Comparison of ENCODE assay signal across 12 cellular contexts in genomic region chr14:20331048-20331613, GRCh38. TPM values are rescaled to one million over a fixed set of nuclear protein-coding genes. Genes with fewer than 3 reads are reported as not detected.
A peak's percentile ranks its signal among the peaks of the same experiment; 100 is the strongest.
DNase-seq lines count a peak whose midpoint lies in the region; ATAC-seq and TF ChIP-seq lines count a peak whose summit lies in the region.
"Had no signal": no experiment of that assay in that cellular context is flagged by ENCODE, and none has a peak within 500 bp of the region (broad histone marks: within the 10 kb centered on the region; RNA-seq: fewer than 3 reads in every experiment).

No MANE protein-coding gene starts in this region.

- CTCF ChIA-PET in CD4-positive, alpha-beta T cell (lab: Charles Lee), result interaction anchor here (0.9 to 1.4 kb wide), 2 partner anchors 10 to 279 kb away, joined by 3 read pairs; no protein-coding TSS in a partner anchor
- CTCF ChIA-PET in HEK293 (lab: Yijun Ruan, JAX), result interaction anchor here (0.6 to 1.4 kb wide), 2 partner anchors 10 to 25 kb away, joined by 4 to 5 read pairs; no protein-coding TSS in a partner anchor

- peaks cover 17% of the 10 kb centered on the region for H3K36me3 Mint-ChIP-seq in CD4-positive, alpha-beta T cell (ENCODE audit: low read depth)
- peaks cover 67% of the 10 kb centered on the region for H3K36me3 Mint-ChIP-seq in activated T-helper 17 cell treated with anti-CD3 and anti-CD28 coated beads, Interleukin-2, amount 50 U/mL, for 72 hours (ENCODE audit: low read depth)
- H3K36me3 Mint-ChIP-seq in memory B cell, result peaks cover 3% of the 10 kb centered on the region

- POLR2A ChIA-PET in CD4-positive, alpha-beta T cell (lab: Charles Lee), result interaction anchor here (1.4 kb wide), 1 partner anchor 353 kb away, joined by 4 read pairs; the partner anchor contains the start of gene RNASE4
- POLR2A ChIA-PET in HEK293 (lab: Yijun Ruan, JAX), result interaction anchor here (3.7 kb wide), 1 partner anchor 11 kb away, joined by 57 read pairs; the partner anchor contains the start of gene PARP2

- H3K4me3 ChIP-seq in HEK293 (ENCODE audit: low read depth, low read length), result no peak overlapping the region
- H3K4me3 ChIP-seq: suprapubic skin had no signal

- H3K27ac Mint-ChIP-seq in CD4-positive, alpha-beta T cell, result peak overlapping the region; percentile 38
- peak overlapping the region; percentile 50 for H3K27ac Mint-ChIP-seq in activated T-helper 17 cell treated with anti-CD3 and anti-CD28 coated beads, Interleukin-2, amount 50 U/mL, for 72 hours
- peak overlapping the region; percentile 41 for H3K27ac Mint-ChIP-seq in memory B cell

- H3K27me3 ChIP-seq in CD4-positive, alpha-beta T cell (ENCODE audit: control insufficient read depth, insufficient read depth, low read length), result no peaks in the 10 kb centered on the region
- H3K27me3 ChIP-seq: suprapubic skin had no signal

- no peaks in the 10 kb centered on the region for H3K9me3 Mint-ChIP-seq in CD4-positive, alpha-beta T cell
- H3K9me3 Mint-ChIP-seq in activated T-helper 17 cell treated with anti-CD3 and anti-CD28 coated beads, Interleukin-2, amount 50 U/mL, for 72 hours, result no peaks in the 10 kb centered on the region
- H3K9me3 Mint-ChIP-seq in memory B cell, result no peaks in the 10 kb centered on the region

- peak overlapping the region; percentile 17 for H3K4me3 Mint-ChIP-seq in CD4-positive, alpha-beta T cell
- H3K4me3 Mint-ChIP-seq in activated T-helper 17 cell treated with anti-CD3 and anti-CD28 coated beads, Interleukin-2, amount 50 U/mL, for 72 hours, result peak overlapping the region; percentile 95
- H3K4me3 Mint-ChIP-seq in memory B cell, result no peak overlapping the region

- DNase-seq in CD4-positive, alpha-beta T cell, result no peak
- DNase-seq in memory B cell (ENCODE audit: low spot score in 2 of 2), result no peak
- DNase-seq in NCI-H1105 (lab: John Stamatoyannopoulos, UW), result no peak
- DNase-seq in NK-92 treated with Interleukin-12 subunit alpha and Interleukin-12 subunit beta, amount 100 ng/mL, for 24 hours (lab: John Stamatoyannopoulos, UW), result no peak
- DNase-seq: activated CD4-positive, CD25-positive, alpha-beta regulatory T cell; anterior cingulate cortex; stimulated activated CD4-positive, alpha-beta T cell treated with anti-CD3 and anti-CD28 coated beads, Interleukin-15, amount 100 ng/mL, for 24 hours had no signal

- no peaks in the 10 kb centered on the region for H3K27me3 Mint-ChIP-seq in CD4-positive, alpha-beta T cell
- H3K27me3 Mint-ChIP-seq in activated T-helper 17 cell treated with anti-CD3 and anti-CD28 coated beads, Interleukin-2, amount 50 U/mL, for 72 hours, result no peaks in the 10 kb centered on the region
- no peaks in the 10 kb centered on the region for H3K27me3 Mint-ChIP-seq in memory B cell

- ATAC-seq in CD4-positive, alpha-beta T cell (ENCODE audit: poor library complexity), result no peak
- ATAC-seq in activated T-helper 17 cell treated with anti-CD3 and anti-CD28 coated beads, Interleukin-2, amount 50 U/mL, for 72 hours (replicated peaks), result no peak
- ATAC-seq in memory B cell (ENCODE audit: low read depth) (no peak), GM18498 (IDR thresholded peaks at IDR 0.05; ENCODE audit: unreplicated experiment) (no peak), HG02884 (IDR thresholded peaks at IDR 0.05; ENCODE audit: unreplicated experiment) (no peak)

- TF ChIP-seq CTCF in CD4-positive, alpha-beta T cell (IDR thresholded peaks at IDR 0.05), result no peak
- no peak for TF ChIP-seq CTCF in HEK293 (tag by site-specific recombination; IDR thresholded peaks at IDR 0.05)

- peaks cover 9% of the 10 kb centered on the region for H3K4me1 ChIP-seq in HEK293 (ENCODE audit: control insufficient read depth, insufficient read depth, low read length)

- no peaks in the 10 kb centered on the region for H3K9me3 ChIP-seq in CD4-positive, alpha-beta T cell (ENCODE audit: control insufficient read depth, low read length)
- no peaks in the 10 kb centered on the region for H3K9me3 ChIP-seq in HEK293 (ENCODE audit: control insufficient read depth, insufficient read depth, low read depth, low read length)
- H3K9me3 ChIP-seq: suprapubic skin had no signal

- peaks cover 9 to 32% of the 10 kb centered on the region in 2 experiments for H3K36me3 ChIP-seq in HEK293 (ENCODE audit: control insufficient read depth in 2 of 2, insufficient read depth in 1 of 2, low read length in 2 of 2)

- H3K4me1 Mint-ChIP-seq in CD4-positive, alpha-beta T cell (ENCODE audit: low read depth), result peaks cover 45% of the 10 kb centered on the region
- peaks cover 21% of the 10 kb centered on the region for H3K4me1 Mint-ChIP-seq in activated T-helper 17 cell treated with anti-CD3 and anti-CD28 coated beads, Interleukin-2, amount 50 U/mL, for 72 hours
- peaks cover 24% of the 10 kb centered on the region for H3K4me1 Mint-ChIP-seq in memory B cell

- intact Hi-C loops in CD4-positive, alpha-beta T cell (cut with DNase I, micrococcal nuclease), result loop anchor here in 1 of 2 experiments (5.0 to 10.0 kb wide), 2 partner anchors 126 to 524 kb away; partner anchors contain the start of gene APEX1

- no peak overlapping the region for H3K27ac ChIP-seq in CD4-positive, alpha-beta T cell (ENCODE audit: low read depth, low read length)
- H3K27ac ChIP-seq in HEK293 (ENCODE audit: extremely low read depth, low read depth, low read length), result no peak overlapping the region
- H3K27ac ChIP-seq: suprapubic skin had no signal

TF ChIP-seq in HEK293, 187 proteins besides CTCF, POLR2A, EP300 and RAD21:
- TF ChIP-seq ZNF155 (tag by site-specific recombination; IDR thresholded peaks at IDR 0.05) (no peak), ZXDB (tag by site-specific recombination; IDR thresholded peaks at IDR 0.05) (no peak), ZBTB7A (tag by site-specific recombination; IDR thresholded peaks at IDR 0.05; ENCODE audit: low read depth) (no peak), ZNF354C (tag by site-specific recombination; IDR thresholded peaks at IDR 0.05; ENCODE audit: borderline replicate concordance, low read depth) (no peak), IKZF3 (tag by site-specific recombination; IDR thresholded peaks at IDR 0.05) (peak; percentile 20; the same call in 1 of the 2 replicates), ZNF600 (tag by site-specific recombination; IDR thresholded peaks at IDR 0.05) (no peak), ZBTB8A (tag by site-specific recombination; IDR thresholded peaks at IDR 0.05) (no peak)
TF ChIP-seq in HEK293: peak in this region for 1.

RNA-seq across cellular contexts. Expression of gene CCNB1IP1, which starts 1.9 kb away (rescaled TPM):
- 10 to 100 TPM; 26.2 to 27.4 TPM for total RNA-seq in CD4-positive, alpha-beta T cell
- 10 to 100 TPM; 53.5 to 93.4 TPM for total RNA-seq in activated T-helper 17 cell treated with anti-CD3 and anti-CD28 coated beads, Interleukin-2, amount 50 U/mL, for 72 hours

RNA-seq across cellular contexts. Expression of gene PARP2, which starts 12.3 kb away (rescaled TPM):
- total RNA-seq in CD4-positive, alpha-beta T cell, result 10 to 100 TPM; 16.3 to 20.4 TPM
- total RNA-seq in activated T-helper 17 cell treated with anti-CD3 and anti-CD28 coated beads, Interleukin-2, amount 50 U/mL, for 72 hours, result 10 to 100 TPM; 35.2 to 65.3 TPM

RNA-seq across cellular contexts. Expression of gene TTC5, which starts 25.4 kb away (rescaled TPM):
- 10 to 100 TPM in 1 of 2 experiments, 1 to 10 TPM in 1; 9.7 to 10.8 TPM for total RNA-seq in CD4-positive, alpha-beta T cell
- total RNA-seq in activated T-helper 17 cell treated with anti-CD3 and anti-CD28 coated beads, Interleukin-2, amount 50 U/mL, for 72 hours, result 10 to 100 TPM in 1 of 2 donors, 1 to 10 TPM in 1; 6.9 to 18.0 TPM
